1 cellular context compared by ENCODE assay signal in genomic region chr4:122151982-122152698, GRCh38.
TF ChIP-seq lines count a peak whose summit lies in the region.

TSS of gene BLTP1 (plus strand) at chr4:122152331. CDS start at chr4:122170648, 18,317 bp downstream.

TF ChIP-seq in HEK293, 187 proteins besides CTCF, POLR2A, EP300 and RAD21 (continued from another document):
- 0 out of 2 replicates have a peak, but pooled peaks have one; percentile 23 for TF ChIP-seq PATZ1 (tag by site-specific recombination; IDR thresholded peaks at IDR 0.05)
- TF ChIP-seq ZNF600 (tag by site-specific recombination; IDR thresholded peaks at IDR 0.05): peak; percentile 80
- no peak for TF ChIP-seq ZNF223 (tag by site-specific recombination; IDR thresholded peaks at IDR 0.05)
- 0 out of 2 replicates have a peak, but pooled peaks have one; percentile 52 for TF ChIP-seq ZBTB8A (tag by site-specific recombination; IDR thresholded peaks at IDR 0.05)
- TF ChIP-seq ZNF624 (tag by site-specific recombination; IDR thresholded peaks at IDR 0.05): no peak
- TF ChIP-seq ZNF140 (tag by site-specific recombination; IDR thresholded peaks at IDR 0.05): no peak
- TF ChIP-seq SP2 (tag by site-specific recombination; IDR thresholded peaks at IDR 0.05): peak; percentile 68
- peak; percentile 64 for TF ChIP-seq KLF9 (tag by site-specific recombination; IDR thresholded peaks at IDR 0.05; ENCODE audit: low read depth)
- TF ChIP-seq ZNF354C (tag by site-specific recombination; IDR thresholded peaks at IDR 0.05; ENCODE audit: borderline replicate concordance, low read depth): no peak
- no peak for TF ChIP-seq ZNF654 (tag by site-specific recombination; IDR thresholded peaks at IDR 0.05; ENCODE audit: low read depth)
- TF ChIP-seq SCRT1 (tag by site-specific recombination; IDR thresholded peaks at IDR 0.05; ENCODE audit: borderline replicate concordance): no peak
- TF ChIP-seq INSM2 (tag by site-specific recombination; IDR thresholded peaks at IDR 0.05): no peak
- no peak for TF ChIP-seq MEIS1 (CRISPR knock-in tag; IDR thresholded peaks at IDR 0.05; ENCODE audit: borderline replicate concordance)
- peak; percentile 37; the same call in 1 of the 2 replicates for TF ChIP-seq ZNF561 (tag by site-specific recombination; IDR thresholded peaks at IDR 0.05; ENCODE audit: borderline replicate concordance)
- no peak for TF ChIP-seq ZNF10 (tag by site-specific recombination; IDR thresholded peaks at IDR 0.05)
- TF ChIP-seq ZNF335 (tag by site-specific recombination; conservative IDR thresholded peaks at IDR 0.05): peak; percentile 86; the same call in 1 of the 2 replicates
- no peak for TF ChIP-seq ZNF658 (tag by site-specific recombination; IDR thresholded peaks at IDR 0.05)
- TF ChIP-seq ZBTB48 (tag by site-specific recombination; IDR thresholded peaks at IDR 0.05): 0 out of 2 replicates have a peak, but pooled peaks have one; percentile 42
- TF ChIP-seq ZNF670 (tag by site-specific recombination; IDR thresholded peaks at IDR 0.05; ENCODE audit: low read depth): no peak
- peak; percentile 34; the same call in 1 of the 2 replicates for TF ChIP-seq KLF16 (tag by site-specific recombination; IDR thresholded peaks at IDR 0.05)
- TF ChIP-seq ZNF548 (tag by site-specific recombination; IDR thresholded peaks at IDR 0.05): no peak
- TF ChIP-seq ZBTB7A (tag by site-specific recombination; IDR thresholded peaks at IDR 0.05; ENCODE audit: low read depth): peak; percentile 30; the same call in 1 of the 2 replicates
- TF ChIP-seq ZNF704 (tag by site-specific recombination; IDR thresholded peaks at IDR 0.05): no peak
- TF ChIP-seq ZNF837 (tag by site-specific recombination; IDR thresholded peaks at IDR 0.05): no peak
- 0 out of 2 replicates have a peak, but pooled peaks have one; percentile 43 for TF ChIP-seq ZXDB (tag by site-specific recombination; IDR thresholded peaks at IDR 0.05)
- no peak for TF ChIP-seq ZNF398 (tag by site-specific recombination; IDR thresholded peaks at IDR 0.05)
- TF ChIP-seq ZNF423 (tag by site-specific recombination; IDR thresholded peaks at IDR 0.05): peak; percentile 95
- TF ChIP-seq ZBTB21 (tag by site-specific recombination; IDR thresholded peaks at IDR 0.05): peak; percentile 75
- no peak for TF ChIP-seq ZFP69B (tag by site-specific recombination; IDR thresholded peaks at IDR 0.05)
- TF ChIP-seq SP3 (tag by site-specific recombination; IDR thresholded peaks at IDR 0.05): peak; percentile 44; the same call in 1 of the 2 replicates
- TF ChIP-seq ZBTB20 (tag by site-specific recombination; IDR thresholded peaks at IDR 0.05): peak; percentile 50; the same call in 1 of the 2 replicates
- TF ChIP-seq EGR2 (tag by site-specific recombination; IDR thresholded peaks at IDR 0.05; ENCODE audit: low read depth): 0 out of 2 replicates have a peak, but pooled peaks have one; percentile 7
- peak; percentile 81 for TF ChIP-seq ZNF629 (tag by site-specific recombination; IDR thresholded peaks at IDR 0.05)
- no peak for TF ChIP-seq ZNF169 (tag by site-specific recombination; IDR thresholded peaks at IDR 0.05)
- TF ChIP-seq GLIS2 (tag by site-specific recombination; IDR thresholded peaks at IDR 0.05): peak; percentile 62
- no peak for TF ChIP-seq ZNF433 (tag by site-specific recombination; IDR thresholded peaks at IDR 0.05; ENCODE audit: low read depth)
- TF ChIP-seq ZNF518A (tag by site-specific recombination; conservative IDR thresholded peaks at IDR 0.05; ENCODE audit: low read depth): peak; percentile 29; the same call in 1 of the 2 replicates
- peak; percentile 11; the same call in 1 of the 2 replicates for TF ChIP-seq GLIS1 (tag by site-specific recombination; IDR thresholded peaks at IDR 0.05)
- TF ChIP-seq ZNF560 (tag by site-specific recombination; IDR thresholded peaks at IDR 0.05; ENCODE audit: borderline replicate concordance): no peak
- no peak for TF ChIP-seq ZBTB49 (tag by site-specific recombination; IDR thresholded peaks at IDR 0.05; ENCODE audit: low read depth)
